Comparison of ENCODE assay signal across 1 cellular context in the genomic region with DNA sequence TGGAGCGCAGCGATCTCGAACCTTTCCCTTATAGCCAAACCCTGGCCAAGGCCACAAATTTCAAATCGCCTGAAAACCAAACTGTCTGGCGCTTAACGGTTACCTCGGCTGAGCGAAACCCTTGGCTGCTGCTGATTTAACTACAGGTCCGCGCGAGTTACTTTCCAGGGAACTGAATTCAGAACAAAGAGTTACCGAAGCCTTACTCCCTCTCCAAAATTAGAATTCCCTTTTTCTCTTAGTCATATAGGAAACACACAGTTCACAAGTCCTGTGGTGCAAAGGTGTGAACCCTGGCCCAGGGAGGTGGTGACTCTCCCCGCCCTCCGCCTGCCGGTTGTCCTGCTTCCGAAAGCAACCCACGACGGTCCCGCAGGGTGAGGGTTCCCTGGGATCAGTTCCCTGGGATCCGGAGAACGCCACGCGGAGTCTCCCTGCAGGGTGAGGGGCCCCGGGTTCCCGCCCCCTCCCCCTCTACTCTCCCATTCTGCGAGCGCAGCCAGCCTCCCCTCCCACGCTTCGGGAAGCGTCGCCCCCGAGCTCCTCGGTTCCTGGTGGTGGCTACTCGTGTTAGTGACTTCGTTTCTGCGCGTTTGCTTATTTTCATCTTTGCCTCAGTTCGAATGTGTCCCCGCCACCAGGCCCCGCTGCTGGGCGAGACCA.
TF ChIP-seq lines count a peak whose summit lies in the region.

No MANE protein-coding gene starts in this region.

TF ChIP-seq in HEK293, 187 proteins besides CTCF, POLR2A, EP300 and RAD21 (continued from another document):
- no peak for TF ChIP-seq ZNF549 (tag by site-specific recombination; IDR thresholded peaks at IDR 0.05)
- 0 out of 2 replicates have a peak, but pooled peaks have one; percentile 18 for TF ChIP-seq IKZF3 (tag by site-specific recombination; IDR thresholded peaks at IDR 0.05)
- no peak for TF ChIP-seq ZNF24 (tag by site-specific recombination; IDR thresholded peaks at IDR 0.05)
